11 cellular contexts compared by ENCODE assay signal in the genomic region with DNA sequence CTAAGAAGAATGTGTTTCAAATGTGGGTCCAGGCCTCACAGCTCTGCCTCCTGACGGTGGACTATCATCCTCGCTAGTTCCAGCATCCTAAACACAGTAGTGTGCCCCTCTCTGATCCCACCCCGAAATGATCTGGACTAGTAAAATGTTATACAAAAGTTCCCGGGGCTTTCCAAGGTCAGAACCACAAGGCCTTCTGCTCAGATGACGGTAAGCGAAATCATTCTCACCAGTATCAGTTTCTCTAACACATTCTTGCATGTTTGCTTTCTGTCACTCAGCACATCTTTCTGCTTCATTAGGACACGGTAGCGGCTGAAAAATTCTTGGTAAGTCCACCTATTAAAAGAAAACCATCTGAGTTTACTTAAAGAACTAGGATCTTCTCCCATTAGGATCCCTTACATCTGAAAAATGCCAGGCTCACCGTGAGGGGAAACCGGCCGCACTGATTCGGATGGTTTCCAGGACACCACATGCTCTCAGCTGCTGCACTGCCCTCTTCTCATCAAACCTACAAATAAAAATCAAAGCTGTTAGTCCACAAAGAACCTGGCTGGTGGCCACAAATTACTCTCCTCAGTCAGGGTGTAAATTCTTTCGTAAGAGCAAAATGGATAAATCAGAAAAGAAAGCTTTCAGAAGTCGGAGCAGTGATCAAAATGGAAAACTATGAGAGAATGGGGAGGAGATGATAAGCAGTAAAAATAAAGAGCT.
DNase-seq lines count a peak whose midpoint lies in the region; ATAC-seq and TF ChIP-seq lines count a peak whose summit lies in the region.
"Had no signal": no experiment of that assay in that cellular context is flagged by ENCODE, and none has a peak within 500 bp of the region (broad histone marks: within the 10 kb centered on the region; RNA-seq: fewer than 3 reads in every experiment).

No MANE protein-coding gene starts in this region.

- H3K4me3 ChIP-seq in suprapubic skin, result no peak overlapping the region
- H3K4me3 ChIP-seq: hepatocyte had no signal

- H3K27me3 Mint-ChIP-seq in natural killer cell treated with Interleukin-12 subunit alpha and Interleukin-12 subunit beta and Interleukin-15 and Interleukin-18, amount 100 ng/mL, for 72 hours, result no peaks in the 10 kb centered on the region
- no peaks in the 10 kb centered on the region for H3K27me3 Mint-ChIP-seq in natural killer cell (ENCODE audit: low read depth in 2 of 2)
- H3K27me3 Mint-ChIP-seq in stimulated activated naive CD8-positive, alpha-beta T cell treated with anti-CD3 and anti-CD28 coated beads, Interleukin-15, Interleukin-2, amounts not matched to agents 100 ng/mL and 50 ng/mL, for 24 hours, result no peaks in the 10 kb centered on the region

- peaks cover 35% of the 10 kb centered on the region for H3K36me3 Mint-ChIP-seq in natural killer cell treated with Interleukin-12 subunit alpha and Interleukin-12 subunit beta and Interleukin-15 and Interleukin-18, amount 100 ng/mL, for 72 hours
- peaks cover 24% of the 10 kb centered on the region for H3K36me3 Mint-ChIP-seq in natural killer cell
- peaks cover 50% of the 10 kb centered on the region for H3K36me3 Mint-ChIP-seq in stimulated activated naive CD8-positive, alpha-beta T cell treated with anti-CD3 and anti-CD28 coated beads, Interleukin-15, Interleukin-2, amounts not matched to agents 100 ng/mL and 50 ng/mL, for 24 hours (ENCODE audit: low read depth)

- peak overlapping the region; percentile 63 to 85 for H3K27ac Mint-ChIP-seq in natural killer cell treated with Interleukin-12 subunit alpha and Interleukin-12 subunit beta and Interleukin-15 and Interleukin-18, amount 100 ng/mL, for 72 hours
- no peak overlapping the region for H3K27ac Mint-ChIP-seq in natural killer cell
- peak overlapping the region; percentile 42 for H3K27ac Mint-ChIP-seq in stimulated activated naive CD8-positive, alpha-beta T cell treated with anti-CD3 and anti-CD28 coated beads, Interleukin-15, Interleukin-2, amounts not matched to agents 100 ng/mL and 50 ng/mL, for 24 hours

- peaks cover 90% of the 10 kb centered on the region for H3K36me3 ChIP-seq in suprapubic skin

- H3K4me1 ChIP-seq in suprapubic skin, result no peaks in the 10 kb centered on the region

- no peaks in the 10 kb centered on the region for H3K27me3 ChIP-seq in suprapubic skin
- H3K27me3 ChIP-seq: hepatocyte had no signal

- no peak for TF ChIP-seq POLR2A in suprapubic skin (IDR thresholded peaks at IDR 0.05)

- TF ChIP-seq EP300 in suprapubic skin (IDR thresholded peaks at IDR 0.05), result no peak

- intact Hi-C loops in natural killer cell (cut with micrococcal nuclease), result no loop called here

- H3K4me3 Mint-ChIP-seq in natural killer cell treated with Interleukin-12 subunit alpha and Interleukin-12 subunit beta and Interleukin-15 and Interleukin-18, amount 100 ng/mL, for 72 hours, result peak overlapping the region; percentile 72
- H3K4me3 Mint-ChIP-seq in natural killer cell, result no peak overlapping the region
- no peak overlapping the region for H3K4me3 Mint-ChIP-seq in stimulated activated naive CD8-positive, alpha-beta T cell treated with anti-CD3 and anti-CD28 coated beads, Interleukin-15, Interleukin-2, amounts not matched to agents 100 ng/mL and 50 ng/mL, for 24 hours

- peaks cover 6 to 24% of the 10 kb centered on the region in 2 donors for H3K4me1 Mint-ChIP-seq in natural killer cell treated with Interleukin-12 subunit alpha and Interleukin-12 subunit beta and Interleukin-15 and Interleukin-18, amount 100 ng/mL, for 72 hours (ENCODE audit: low read depth in 2 of 2)
- no peaks in the 10 kb centered on the region for H3K4me1 Mint-ChIP-seq in natural killer cell
- peaks cover 27% of the 10 kb centered on the region for H3K4me1 Mint-ChIP-seq in stimulated activated naive CD8-positive, alpha-beta T cell treated with anti-CD3 and anti-CD28 coated beads, Interleukin-15, Interleukin-2, amounts not matched to agents 100 ng/mL and 50 ng/mL, for 24 hours (ENCODE audit: low read depth)

- DNase-seq in natural killer cell treated with Interleukin-12 subunit alpha and Interleukin-12 subunit beta and Interleukin-15 and Interleukin-18, amount 100 ng/mL, for 72 hours (ENCODE audit: low spot score), result no peak
- DNase-seq in natural killer cell (no peak), LoVo (ENCODE audit: low spot score) (no peak), suprapubic skin (ENCODE audit: low spot score in 2 of 2) (no peak), retina (no peak)
- DNase-seq: NCI-H2171 had no signal

- whole genome bisulfite sequencing in suprapubic skin, result 88% methylated on average over 14 of the region's 14 CpGs

- H3K9me3 ChIP-seq in suprapubic skin, result no peaks in the 10 kb centered on the region

- no peak overlapping the region for H3K27ac ChIP-seq in suprapubic skin
- H3K27ac ChIP-seq: hepatocyte had no signal

- H3K9me3 Mint-ChIP-seq in natural killer cell treated with Interleukin-12 subunit alpha and Interleukin-12 subunit beta and Interleukin-15 and Interleukin-18, amount 100 ng/mL, for 72 hours, result no peaks in the 10 kb centered on the region
- no peaks in the 10 kb centered on the region for H3K9me3 Mint-ChIP-seq in natural killer cell
- H3K9me3 Mint-ChIP-seq in stimulated activated naive CD8-positive, alpha-beta T cell treated with anti-CD3 and anti-CD28 coated beads, Interleukin-15, Interleukin-2, amounts not matched to agents 100 ng/mL and 50 ng/mL, for 24 hours, result no peaks in the 10 kb centered on the region

- no peak for TF ChIP-seq CTCF in natural killer cell (IDR thresholded peaks at IDR 0.05)
- no peak for TF ChIP-seq CTCF in suprapubic skin (IDR thresholded peaks at IDR 0.05)

- peak in 1 of 2 donors; percentile 87 for ATAC-seq in natural killer cell treated with Interleukin-12 subunit alpha and Interleukin-12 subunit beta and Interleukin-15 and Interleukin-18, amount 100 ng/mL, for 72 hours
- ATAC-seq in natural killer cell, result no peak
- ATAC-seq in GM21786 (IDR thresholded peaks at IDR 0.05; ENCODE audit: unreplicated experiment), result peak; percentile 61
- ATAC-seq in HG03521 (IDR thresholded peaks at IDR 0.05; ENCODE audit: unreplicated experiment), result peak; percentile 55
- ATAC-seq: HCT116 had no signal

Comparison
In these comparisons a context has a peak if more than half of its experiments do, and no peak if none do; other contexts are left out.
1. H3K27ac Mint-ChIP-seq: peak in natural killer cell treated with Interleukin-12 subunit alpha and Interleukin-12 subunit beta and Interleukin-15 and Interleukin-18, amount 100 ng/mL, for 72 hours (2 of 2) and stimulated activated naive CD8-positive, alpha-beta T cell treated with anti-CD3 and anti-CD28 coated beads, Interleukin-15, Interleukin-2, amounts not matched to agents 100 ng/mL and 50 ng/mL, for 24 hours (single experiment); none in natural killer cell (0 of 2).
2. ATAC-seq: peak in GM21786 (single experiment) and HG03521 (single experiment); none in natural killer cell (0 of 3).